Comparison of ENCODE assay signal across 25 cellular contexts in the genomic region with DNA sequence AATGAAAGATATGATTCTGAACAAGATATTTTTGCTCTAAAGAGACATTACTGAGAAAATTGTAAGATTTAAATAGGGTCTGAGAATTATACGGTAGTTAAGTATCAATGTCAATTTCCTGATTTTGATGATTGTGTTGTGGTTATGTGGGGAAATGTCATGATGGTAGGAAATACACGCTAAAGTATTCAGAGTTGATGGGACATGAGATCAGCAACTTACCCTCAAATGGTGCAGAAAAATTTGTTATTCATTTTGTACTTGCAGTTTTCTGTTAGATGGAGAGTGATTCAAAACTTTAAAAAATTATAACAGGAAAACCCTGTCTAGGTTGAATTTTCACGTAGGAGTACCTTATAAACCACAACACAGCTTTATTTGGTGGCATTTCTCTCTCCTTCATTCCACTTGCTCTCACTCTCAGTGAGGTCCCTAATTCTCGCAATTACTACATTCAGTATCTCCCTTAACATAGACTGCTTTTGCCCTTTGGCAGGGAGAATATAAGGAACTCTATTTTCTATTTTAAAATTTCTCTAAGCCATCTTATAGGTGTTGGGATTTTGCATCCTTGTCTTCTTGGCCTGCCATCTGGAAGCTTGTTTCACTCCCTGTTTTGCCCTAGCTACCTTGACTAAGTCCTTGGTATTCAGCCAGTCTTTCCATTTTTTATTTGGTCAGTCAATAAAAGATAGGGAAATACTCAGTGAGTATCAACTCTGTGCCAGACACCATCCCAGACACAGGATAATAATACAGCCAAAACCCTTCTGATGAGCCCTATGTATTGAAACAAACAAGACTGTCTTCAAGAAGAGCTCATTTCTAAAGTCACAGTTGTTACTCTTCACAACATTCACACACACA.
DNase-seq lines count a peak whose midpoint lies in the region; ATAC-seq and TF ChIP-seq lines count a peak whose summit lies in the region.
"Had no signal": no experiment of that assay in that cellular context is flagged by ENCODE, and none has a peak within 500 bp of the region (broad histone marks: within the 10 kb centered on the region; RNA-seq: fewer than 3 reads in every experiment).

No MANE protein-coding gene starts in this region.

- no peak for TF ChIP-seq POLR2A in Peyer's patch (IDR thresholded peaks at IDR 0.05)

- no peaks in the 10 kb centered on the region for H3K36me3 ChIP-seq in Peyer's patch
- H3K36me3 ChIP-seq: gastrocnemius medialis, left ventricle myocardium inferior, tibial artery had no signal

- no peak overlapping the region for H3K27ac ChIP-seq in Peyer's patch
- H3K27ac ChIP-seq: gastrocnemius medialis, left ventricle myocardium inferior, SK-N-MC, tibial artery, VCaP had no signal

- peak; percentile 57 to 75 for ATAC-seq in activated naive CD4-positive, alpha-beta T cell treated with anti-CD3 and anti-CD28 coated beads, Interleukin-2, amount 50 U/mL, for 72 hours
- ATAC-seq: gastrocnemius medialis; naive thymus-derived CD8-positive, alpha-beta T cell had no signal

- H3K4me3 ChIP-seq in Peyer's patch = no peak overlapping the region
- H3K4me3 ChIP-seq: gastrocnemius medialis, left ventricle myocardium inferior, SK-N-MC, tibial artery had no signal

- peak overlapping the region; percentile 77 for H3K27ac Mint-ChIP-seq in activated naive CD4-positive, alpha-beta T cell treated with anti-CD3 and anti-CD28 coated beads, Interleukin-2, amount 10 ng/mL, durations not matched to agents 7 days and 5 days
- H3K27ac Mint-ChIP-seq in activated naive CD4-positive, alpha-beta T cell treated with anti-CD3 and anti-CD28 coated beads, Interleukin-2, amount 50 U/mL, for 72 hours = peak overlapping the region; percentile 65 to 93
- peak overlapping the region; percentile 57 for H3K27ac Mint-ChIP-seq in stimulated activated naive CD8-positive, alpha-beta T cell treated with anti-CD3 and anti-CD28 coated beads, Interleukin-15, Interleukin-2, amounts not matched to agents 100 ng/mL and 50 ng/mL, for 24 hours
- H3K27ac Mint-ChIP-seq: dendritic cell treated with granulocyte-macrophage colony-stimulating factor and Interleukin-4, amounts not matched to agents 40 ng/mL and 50 ng/mL, for 4 days; mesothelial cell of epicardium had no signal

- no peaks in the 10 kb centered on the region for H3K27me3 ChIP-seq in Peyer's patch
- H3K27me3 ChIP-seq: gastrocnemius medialis, tibial artery had no signal

- H3K4me3 Mint-ChIP-seq in activated naive CD4-positive, alpha-beta T cell treated with anti-CD3 and anti-CD28 coated beads, Interleukin-2, amount 10 ng/mL, durations not matched to agents 7 days and 5 days = no peak overlapping the region
- H3K4me3 Mint-ChIP-seq in stimulated activated naive CD8-positive, alpha-beta T cell treated with anti-CD3 and anti-CD28 coated beads, Interleukin-15, Interleukin-2, amounts not matched to agents 100 ng/mL and 50 ng/mL, for 24 hours = no peak overlapping the region
- H3K4me3 Mint-ChIP-seq: dendritic cell treated with granulocyte-macrophage colony-stimulating factor and Interleukin-4, amounts not matched to agents 40 ng/mL and 50 ng/mL, for 4 days; mesothelial cell of epicardium; naive thymus-derived CD8-positive, alpha-beta T cell had no signal

- peaks cover 38% of the 10 kb centered on the region for H3K9me3 Mint-ChIP-seq in activated naive CD4-positive, alpha-beta T cell treated with anti-CD3 and anti-CD28 coated beads, Interleukin-2, amount 10 ng/mL, durations not matched to agents 7 days and 5 days
- H3K9me3 Mint-ChIP-seq in activated naive CD4-positive, alpha-beta T cell treated with anti-CD3 and anti-CD28 coated beads, Interleukin-2, amount 50 U/mL, for 72 hours = peaks cover 6 to 14% of the 10 kb centered on the region in 2 donors
- peaks cover 12% of the 10 kb centered on the region for H3K9me3 Mint-ChIP-seq in stimulated activated naive CD8-positive, alpha-beta T cell treated with anti-CD3 and anti-CD28 coated beads, Interleukin-15, Interleukin-2, amounts not matched to agents 100 ng/mL and 50 ng/mL, for 24 hours
- H3K9me3 Mint-ChIP-seq: naive thymus-derived CD8-positive, alpha-beta T cell had no signal

- H3K36me3 Mint-ChIP-seq in activated naive CD4-positive, alpha-beta T cell treated with anti-CD3 and anti-CD28 coated beads, Interleukin-2, amount 10 ng/mL, durations not matched to agents 7 days and 5 days = peaks cover 50% of the 10 kb centered on the region
- peaks cover 0 to 36% of the 10 kb centered on the region in 2 donors for H3K36me3 Mint-ChIP-seq in activated naive CD4-positive, alpha-beta T cell treated with anti-CD3 and anti-CD28 coated beads, Interleukin-2, amount 50 U/mL, for 72 hours
- H3K36me3 Mint-ChIP-seq in stimulated activated naive CD8-positive, alpha-beta T cell treated with anti-CD3 and anti-CD28 coated beads, Interleukin-15, Interleukin-2, amounts not matched to agents 100 ng/mL and 50 ng/mL, for 24 hours (ENCODE audit: low read depth) = no peaks in the 10 kb centered on the region
- H3K36me3 Mint-ChIP-seq: mesothelial cell of epicardium; naive thymus-derived CD8-positive, alpha-beta T cell had no signal

- peaks cover 91% of the 10 kb centered on the region for H3K4me1 Mint-ChIP-seq in activated naive CD4-positive, alpha-beta T cell treated with anti-CD3 and anti-CD28 coated beads, Interleukin-2, amount 10 ng/mL, durations not matched to agents 7 days and 5 days
- peaks cover 49% of the 10 kb centered on the region for H3K4me1 Mint-ChIP-seq in stimulated activated naive CD8-positive, alpha-beta T cell treated with anti-CD3 and anti-CD28 coated beads, Interleukin-15, Interleukin-2, amounts not matched to agents 100 ng/mL and 50 ng/mL, for 24 hours (ENCODE audit: low read depth)

- H3K27me3 Mint-ChIP-seq in activated naive CD4-positive, alpha-beta T cell treated with anti-CD3 and anti-CD28 coated beads, Interleukin-2, amount 10 ng/mL, durations not matched to agents 7 days and 5 days = no peaks in the 10 kb centered on the region
- H3K27me3 Mint-ChIP-seq in stimulated activated naive CD8-positive, alpha-beta T cell treated with anti-CD3 and anti-CD28 coated beads, Interleukin-15, Interleukin-2, amounts not matched to agents 100 ng/mL and 50 ng/mL, for 24 hours = no peaks in the 10 kb centered on the region
- H3K27me3 Mint-ChIP-seq: dendritic cell treated with granulocyte-macrophage colony-stimulating factor and Interleukin-4, amounts not matched to agents 40 ng/mL and 50 ng/mL, for 4 days had no signal

- CTCF ChIA-PET in activated naive CD4-positive, alpha-beta T cell treated with anti-CD3 and anti-CD28 coated beads, Interleukin-2, amount 10 ng/mL, durations not matched to agents 7 days and 5 days (lab: Charles Lee) = interaction anchor here (0.9 to 1.3 kb wide), 4 partner anchors 8 to 617 kb away, joined by 3 to 4 read pairs (median 4); no protein-coding TSS in a partner anchor

- no peak for DNase-seq in activated naive CD4-positive, alpha-beta T cell treated with anti-CD3 and anti-CD28 coated beads, Interleukin-2, amount 10 ng/mL, durations not matched to agents 7 days and 5 days
- DNase-seq in activated naive CD4-positive, alpha-beta T cell (lab: John Stamatoyannopoulos, UW) = no peak
- DNase-seq in NCI-H446 treated with DMSO at 0.1 percent for 48 hours (lab: John Stamatoyannopoulos, UW) (peak; percentile 3), Peyer's patch (no peak)
- no peak for DNase-seq in activated naive CD4-positive, alpha-beta T cell treated with anti-CD3 and anti-CD28 coated beads, Interleukin-2, amount 50 U/mL, for 72 hours (ENCODE audit: low spot score in 2 of 2)
- DNase-seq in stimulated activated naive CD4-positive, alpha-beta T cell (lab: John Stamatoyannopoulos, UW) = no peak
- DNase-seq: activated CD8-positive, alpha-beta memory T cell treated with anti-CD3 and anti-CD28 coated beads for 24 hours; activated effector memory CD4-positive, alpha-beta T cell treated with Interleukin-2 at 50 U/mL for 16 hours; anterior cingulate cortex; gastrocnemius medialis; Kasumi-1; left ventricle myocardium inferior; naive thymus-derived CD8-positive, alpha-beta T cell; NCI-H1694 treated with DMSO at 0.1 percent for 48 hours; NCI-H2171 treated with DMSO at 0.1 percent for 48 hours; NCI-H526; RPMI8226; stimulated activated CD4-positive, alpha-beta T cell treated with anti-CD3 and anti-CD28 coated beads, Interleukin-2, amount 100 ng/mL, for 48 hours; stimulated activated naive CD4-positive, alpha-beta T cell treated with Interleukin-2 at 50 U/mL for 16 hours; tibial artery had no signal

- no peaks in the 10 kb centered on the region for H3K9me3 ChIP-seq in Peyer's patch
- H3K9me3 ChIP-seq: gastrocnemius medialis, left ventricle myocardium inferior, tibial artery had no signal

- H3K4me1 ChIP-seq in Peyer's patch = no peaks in the 10 kb centered on the region
- H3K4me1 ChIP-seq: gastrocnemius medialis, left ventricle myocardium inferior, tibial artery had no signal

- TF ChIP-seq CTCF in Peyer's patch (IDR thresholded peaks at IDR 0.05) = no peak
